ENCODE assay signal across 26 cellular contexts in the genomic region with DNA sequence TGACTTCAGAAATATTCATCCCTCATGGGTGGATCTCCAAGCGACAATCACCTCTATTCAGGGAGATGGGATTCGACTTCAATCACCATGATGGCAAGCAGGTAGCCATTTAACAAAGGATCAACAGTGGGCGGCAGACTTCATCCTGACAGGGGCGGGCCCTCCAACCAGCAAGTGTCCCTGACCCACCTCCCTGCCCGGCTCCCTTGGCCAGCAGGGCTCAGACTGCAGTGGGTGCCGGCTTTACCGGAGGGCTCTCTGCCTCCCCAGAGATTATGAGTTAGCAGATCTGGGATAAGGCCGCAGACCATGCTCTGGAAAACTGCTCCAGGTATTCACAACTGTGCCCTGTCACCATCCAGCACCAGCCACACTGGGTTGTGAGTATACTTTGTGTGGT. TPM values are rescaled to one million over a fixed set of nuclear protein-coding genes. Genes with fewer than 3 reads are reported as not detected.
"Had no signal": no experiment of that assay in that cellular context is flagged by ENCODE, and none has a peak within 500 bp of the region (broad histone marks: within the 10 kb centered on the region; RNA-seq: fewer than 3 reads in every experiment).

No MANE protein-coding gene starts in this region.

- H3K27me3 Mint-ChIP-seq: activated B cell treated with CpG ODN at 0.5 μM for 24 hours; activated CD4-positive, alpha-beta T cell treated with anti-CD3 and anti-CD28 coated beads, Interleukin-2, amount 10 ng/mL, durations not matched to agents 24 days and 14 days; activated CD8-positive, alpha-beta memory T cell treated with anti-CD3 and anti-CD28 coated beads, Interleukin-2, amount 10 ng/mL, durations not matched to agents 7 days and 5 days; activated naive CD8-positive, alpha-beta T cell treated with anti-CD3 and anti-CD28 coated beads, Interleukin-2, amount 50 U/mL, for 24 hours; activated T-cell treated with anti-CD3 and anti-CD28 coated beads, Interleukin-2, amount 50 U/mL, for 24 hours; central memory CD8-positive, alpha-beta T cell; T-helper 17 cell had no signal

- H3K4me3 Mint-ChIP-seq: activated B cell treated with CpG ODN at 0.5 μM for 24 hours; activated CD4-positive, alpha-beta T cell treated with anti-CD3 and anti-CD28 coated beads, Interleukin-2, amount 10 ng/mL, durations not matched to agents 24 days and 14 days; activated CD8-positive, alpha-beta memory T cell treated with anti-CD3 and anti-CD28 coated beads, Interleukin-2, amount 10 ng/mL, durations not matched to agents 7 days and 5 days; activated naive CD8-positive, alpha-beta T cell treated with anti-CD3 and anti-CD28 coated beads, Interleukin-2, amount 50 U/mL, for 24 hours; activated T-cell treated with anti-CD3 and anti-CD28 coated beads, Interleukin-2, amount 50 U/mL, for 24 hours; activated T-helper 1 cell treated with anti-CD3 and anti-CD28 coated beads, Interleukin-12 subunit alpha, Interleukin-12 subunit beta, Interleukin-2, Interleukin-4 antibody, amounts not matched to agents 30 ng/mL and 10 ng/mL and 1 ng/mL, durations not matched to agents 14 hours and 24 hours and 36 hours; central memory CD8-positive, alpha-beta T cell; T-helper 17 cell had no signal

- H3K27ac ChIP-seq: ascending aorta, body of pancreas, Peyer's patch had no signal

- DNase-seq: activated B cell treated with CpG ODN at 0.5 μM for 24 hours; activated CD4-positive, alpha-beta T cell treated with anti-CD3 and anti-CD28 coated beads for 1 hour; activated CD4-positive, alpha-beta T cell treated with anti-CD3 and anti-CD28 coated beads, Interleukin-2, amount 10 ng/mL, durations not matched to agents 24 days and 14 days; activated CD4-positive, alpha-beta T cell treated with anti-CD3 and anti-CD28 coated beads, Interleukin-2, amount 50 U/mL, for 48 hours; activated CD8-positive, alpha-beta memory T cell treated with anti-CD3 and anti-CD28 coated beads, Interleukin-2, amount 10 ng/mL, durations not matched to agents 7 days and 5 days; activated effector memory CD4-positive, alpha-beta T cell treated with Interleukin-2 at 50 U/mL for 16 hours; activated naive CD4-positive, alpha-beta T cell; activated naive CD8-positive, alpha-beta T cell treated with anti-CD3 and anti-CD28 coated beads, Interleukin-2, amount 50 U/mL, for 24 hours; activated T-cell treated with anti-CD3 and anti-CD28 coated beads, Interleukin-2, amount 50 U/mL, for 24 hours; amniotic stem cell; body of pancreas; Kasumi-1; NCI-H1105 treated with DMSO at 0.1 percent for 48 hours; NCI-H1436 treated with DMSO at 0.1 percent for 48 hours; NCI-H187; NCI-H2081 treated with DMSO at 0.1 percent for 48 hours; NCI-H446; NCI-H524; Peyer's patch; SHP77 treated with DMSO at 0.1 percent for 48 hours; T-helper 17 cell; T-helper 9 cell had no signal

- ATAC-seq: activated CD8-positive, alpha-beta memory T cell treated with anti-CD3 and anti-CD28 coated beads, Interleukin-2, amount 10 ng/mL, durations not matched to agents 7 days and 5 days; activated naive CD4-positive, alpha-beta T cell treated with anti-CD3 and anti-CD28 coated beads, Interleukin-2, amount 50 U/mL, for 72 hours; activated naive CD8-positive, alpha-beta T cell treated with anti-CD3 and anti-CD28 coated beads, Interleukin-2, amount 50 U/mL, for 24 hours; body of pancreas; T-helper 17 cell had no signal

- H3K27me3 ChIP-seq: ascending aorta, body of pancreas, Peyer's patch had no signal

- H3K9me3 Mint-ChIP-seq: activated B cell treated with CpG ODN at 0.5 μM for 24 hours; activated CD4-positive, alpha-beta T cell treated with anti-CD3 and anti-CD28 coated beads, Interleukin-2, amount 10 ng/mL, durations not matched to agents 24 days and 14 days; activated naive CD8-positive, alpha-beta T cell treated with anti-CD3 and anti-CD28 coated beads, Interleukin-2, amount 50 U/mL, for 24 hours; activated T-cell treated with anti-CD3 and anti-CD28 coated beads, Interleukin-2, amount 50 U/mL, for 24 hours; activated T-helper 1 cell treated with anti-CD3 and anti-CD28 coated beads, Interleukin-12 subunit alpha, Interleukin-12 subunit beta, Interleukin-2, Interleukin-4 antibody, amounts not matched to agents 30 ng/mL and 10 ng/mL and 1 ng/mL, durations not matched to agents 14 hours and 24 hours and 36 hours; central memory CD8-positive, alpha-beta T cell had no signal

- H3K4me3 ChIP-seq: ascending aorta, body of pancreas, Peyer's patch had no signal

- H3K4me1 ChIP-seq: ascending aorta, body of pancreas, Peyer's patch had no signal

- H3K4me1 Mint-ChIP-seq: activated CD4-positive, alpha-beta T cell treated with anti-CD3 and anti-CD28 coated beads, Interleukin-2, amount 10 ng/mL, durations not matched to agents 24 days and 14 days; activated CD8-positive, alpha-beta memory T cell treated with anti-CD3 and anti-CD28 coated beads, Interleukin-2, amount 10 ng/mL, durations not matched to agents 7 days and 5 days; activated naive CD8-positive, alpha-beta T cell treated with anti-CD3 and anti-CD28 coated beads, Interleukin-2, amount 50 U/mL, for 24 hours; central memory CD8-positive, alpha-beta T cell; T-helper 17 cell had no signal

- H3K36me3 Mint-ChIP-seq: activated naive CD4-positive, alpha-beta T cell treated with anti-CD3 and anti-CD28 coated beads, Interleukin-2, amount 50 U/mL, for 72 hours had no signal

- H3K36me3 ChIP-seq: ascending aorta, Peyer's patch had no signal

- H3K27ac Mint-ChIP-seq: activated B cell treated with CpG ODN at 0.5 μM for 24 hours; activated CD4-positive, alpha-beta T cell treated with anti-CD3 and anti-CD28 coated beads, Interleukin-2, amount 10 ng/mL, durations not matched to agents 24 days and 14 days; activated CD8-positive, alpha-beta memory T cell treated with anti-CD3 and anti-CD28 coated beads, Interleukin-2, amount 10 ng/mL, durations not matched to agents 7 days and 5 days; activated naive CD8-positive, alpha-beta T cell treated with anti-CD3 and anti-CD28 coated beads, Interleukin-2, amount 50 U/mL, for 24 hours; activated T-cell treated with anti-CD3 and anti-CD28 coated beads, Interleukin-2, amount 50 U/mL, for 24 hours; activated T-helper 1 cell treated with anti-CD3 and anti-CD28 coated beads, Interleukin-12 subunit alpha, Interleukin-12 subunit beta, Interleukin-2, Interleukin-4 antibody, amounts not matched to agents 30 ng/mL and 10 ng/mL and 1 ng/mL, durations not matched to agents 14 hours and 24 hours and 36 hours; T-helper 17 cell had no signal

- H3K9me3 ChIP-seq: ascending aorta, body of pancreas, Peyer's patch had no signal

RNA-seq across cellular contexts. Expression of gene PPP1R3G, which starts 39.4 kb away (rescaled TPM):
- total RNA-seq: activated CD8-positive, alpha-beta memory T cell treated with anti-CD3 and anti-CD28 coated beads, Interleukin-2, amount 10 ng/mL, durations not matched to agents 7 days and 5 days; activated T-helper 1 cell treated with anti-CD3 and anti-CD28 coated beads, Interleukin-12 subunit alpha, Interleukin-12 subunit beta, Interleukin-2, Interleukin-4 antibody, amounts not matched to agents 30 ng/mL and 10 ng/mL and 1 ng/mL, durations not matched to agents 14 hours and 24 hours and 36 hours; T-helper 17 cell had no signal
